Comparison of ENCODE assay signal across 1 cellular context in genomic region chr2:76316691-76317090, GRCh38.
TF ChIP-seq lines count a peak whose summit lies in the region.

No MANE protein-coding gene starts in this region.

TF ChIP-seq in H1, 55 proteins besides CTCF, POLR2A, EP300 and RAD21 (continued from another document):
- TF ChIP-seq CHD7 (IDR thresholded peaks at IDR 0.05; ENCODE audit: insufficient replicate concordance, low read length) = no peak
- no peak for TF ChIP-seq POU5F1 (IDR thresholded peaks at IDR 0.05; ENCODE audit: low read depth, low read length)
- no peak for TF ChIP-seq CBX5 (IDR thresholded peaks at IDR 0.05; ENCODE audit: low read depth, low read length)
- no peak for TF ChIP-seq TAF1 (IDR thresholded peaks at IDR 0.05; ENCODE audit: low read depth, low read length)
- TF ChIP-seq JUND (IDR thresholded peaks at IDR 0.05; ENCODE audit: low read length) = no peak
